11 cellular contexts compared by ENCODE assay signal in the genomic region with DNA sequence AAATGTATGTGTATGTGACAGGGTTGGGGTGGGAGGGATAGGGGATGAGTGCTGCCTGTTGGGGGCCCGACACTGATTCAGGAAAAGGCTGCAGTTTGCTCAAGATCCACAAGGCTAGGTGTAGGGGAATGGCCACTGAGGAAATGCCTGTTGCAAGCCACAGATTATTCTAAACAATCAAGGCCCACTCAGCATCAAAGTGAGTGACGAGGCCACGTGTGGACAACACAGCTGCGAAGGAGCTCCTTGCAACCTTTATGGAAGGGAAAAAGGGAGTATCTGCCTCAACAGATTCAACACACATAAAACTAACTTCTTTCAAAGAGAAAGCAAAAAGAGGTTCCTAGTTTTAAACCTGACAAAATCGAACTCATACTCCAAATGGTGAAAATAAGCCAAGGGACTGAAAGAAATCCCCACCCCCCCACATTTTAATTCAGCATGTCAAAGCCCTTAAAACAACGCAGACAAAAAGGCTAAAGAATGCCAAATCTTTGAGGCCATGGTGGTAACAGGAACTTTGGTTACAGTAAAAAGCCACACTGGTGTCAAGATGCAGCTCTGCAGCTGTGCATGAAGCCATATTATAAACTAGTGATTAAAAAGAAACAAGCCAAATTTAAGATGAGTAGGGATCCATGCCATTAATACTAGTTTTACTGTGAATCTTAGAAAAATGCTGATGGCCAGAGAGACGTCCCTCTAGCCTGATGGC. TPM values are rescaled to one million over a fixed set of nuclear protein-coding genes. Genes with fewer than 3 reads are reported as not detected.
A peak's percentile ranks its signal among the peaks of the same experiment; 100 is the strongest.
DNase-seq lines count a peak whose midpoint lies in the region; ATAC-seq and TF ChIP-seq lines count a peak whose summit lies in the region.
"Had no signal": no experiment of that assay in that cellular context is flagged by ENCODE, and none has a peak within 500 bp of the region (broad histone marks: within the 10 kb centered on the region; RNA-seq: fewer than 3 reads in every experiment).

No MANE protein-coding gene starts in this region.

- H3K9me2 ChIP-seq in DOHH2 (replicated peaks; ENCODE audit: control insufficient read depth, low read length), result no peaks in the 10 kb centered on the region

- BruUV-seq in mammary epithelial cell (replicated peaks; lab: Mats Ljungman, UMichigan), result no TSS peak

- intact Hi-C loops in mammary epithelial cell (cut with micrococcal nuclease), result loop anchor here (10.0 kb wide), 1 partner anchor 126 kb away; no protein-coding TSS in a partner anchor

- no peak for TF ChIP-seq POLR2A in NB4 (IDR thresholded peaks at IDR 0.05; ENCODE audit: extremely low read depth, insufficient read length)

- peaks cover 6% of the 10 kb centered on the region for H3F3A ChIP-seq in DOHH2 (ENCODE audit: control insufficient read depth, insufficient read depth)

- H2AFZ ChIP-seq in mammary epithelial cell (ENCODE audit: low read depth, low read length), result no peak overlapping the region

- H3K9ac ChIP-seq in mammary epithelial cell (ENCODE audit: insufficient read depth, low read length), result no peak overlapping the region

- no peak overlapping the region for H3K4me3 ChIP-seq in DOHH2 (ENCODE audit: low read length)
- H3K4me3 ChIP-seq in NB4 (ENCODE audit: low read depth, low read length), result peak overlapping the region; percentile 55
- H3K4me3 ChIP-seq in mammary epithelial cell (replicated peaks in 1 of 3; ENCODE audit: insufficient read depth in 1 of 3, low read depth in 2 of 3, low read length in 3 of 3), result no peak overlapping the region
- H3K4me3 ChIP-seq: suprapubic skin had no signal

- H3K4me1 ChIP-seq in DOHH2 (ENCODE audit: control insufficient read depth, low read length) (peaks cover 37% of the 10 kb centered on the region), mammary epithelial cell (ENCODE audit: insufficient read depth, low read length) (peaks cover 36% of the 10 kb centered on the region)

- peaks cover 3% of the 10 kb centered on the region for H3K9me3 Mint-ChIP-seq in neural crest cell

- ATAC-seq in GM18858 (IDR thresholded peaks at IDR 0.05; ENCODE audit: unreplicated experiment) (no peak), omental fat pad (ENCODE audit: low FRiP score) (no peak)
- ATAC-seq: HCT116 had no signal

- TF ChIP-seq CTCF in DOHH2 (IDR thresholded peaks at IDR 0.05; ENCODE audit: low read depth, low read length, poor library complexity, severe bottlenecking) (no peak), NB4 (IDR thresholded peaks at IDR 0.05; ENCODE audit: low read depth, low read length) (no peak), mammary epithelial cell (conservative IDR thresholded peaks at IDR 0.05 in 1 of 2, IDR thresholded peaks at IDR 0.05 in 1 of 2; ENCODE audit: extremely low read depth in 1 of 2, insufficient read depth in 1 of 2, low read depth in 1 of 2, low read length in 2 of 2) (no peak), neural crest cell (conservative IDR thresholded peaks at IDR 0.05) (no peak), omental fat pad (IDR thresholded peaks at IDR 0.05) (no peak)

- no peaks in the 10 kb centered on the region for H3K9me3 ChIP-seq in DOHH2 (ENCODE audit: control insufficient read depth, insufficient read depth, low read length)
- H3K9me3 ChIP-seq in mammary epithelial cell (replicated peaks; ENCODE audit: insufficient read depth, low read length), result no peaks in the 10 kb centered on the region
- H3K9me3 ChIP-seq: suprapubic skin had no signal

- H3K27ac ChIP-seq in DOHH2 (ENCODE audit: low read depth, low read length) (no peak overlapping the region), mammary epithelial cell (ENCODE audit: insufficient read depth, low read depth, low read length) (no peak overlapping the region)
- H3K27ac ChIP-seq: suprapubic skin had no signal

- H3K27me3 Mint-ChIP-seq in neural crest cell (ENCODE audit: low read depth), result peaks cover 14% of the 10 kb centered on the region

- H3K4me1 Mint-ChIP-seq in neural crest cell, result peaks cover 43% of the 10 kb centered on the region

- H3K36me3 ChIP-seq in DOHH2 (ENCODE audit: control insufficient read depth, low read length), result peaks cover 82% of the 10 kb centered on the region
- H3K36me3 ChIP-seq in mammary epithelial cell (ENCODE audit: insufficient read depth, low read length), result peaks cover 46% of the 10 kb centered on the region

- H3K27me3 ChIP-seq in DOHH2 (ENCODE audit: control insufficient read depth, low read length) (no peaks in the 10 kb centered on the region), mammary epithelial cell (ENCODE audit: insufficient read depth, low read length) (no peaks in the 10 kb centered on the region)
- H3K27me3 ChIP-seq: suprapubic skin had no signal

- 78% methylated on average over 3 of the region's 7 CpGs for WGBS in mammary epithelial cell (ENCODE audit: low coverage, missing lambda C conversion rate)

- CTCF ChIA-PET in mammary epithelial cell (lab: Charles Lee; ENCODE audit: low non-redundant PET), result no interaction called here

- H3K4me2 ChIP-seq in DOHH2 (ENCODE audit: low read length) (peak overlapping the region; percentile 59), mammary epithelial cell (ENCODE audit: insufficient read depth, low read depth, low read length) (peak overlapping the region; percentile 4)

- H4K20me1 ChIP-seq in DOHH2 (ENCODE audit: control insufficient read depth, insufficient read depth, low read depth, low read length) (peaks cover 42% of the 10 kb centered on the region), mammary epithelial cell (ENCODE audit: insufficient read depth, low read length) (peaks cover 8% of the 10 kb centered on the region)

- DNase-seq in NB4 (ENCODE audit: low read depth), result no peak
- no peak for DNase-seq in mammary epithelial cell
- DNase-seq in neural crest cell (ENCODE audit: low read depth, low spot score), result no peak
- DNase-seq in KG1 (lab: John Stamatoyannopoulos, UW), result no peak
- DNase-seq in omental fat pad (ENCODE audit: low spot score), result no peak
- DNase-seq: erythroblast, midbrain had no signal

- H3K36me3 Mint-ChIP-seq in neural crest cell (ENCODE audit: low read depth), result peaks cover 23% of the 10 kb centered on the region

- in situ Hi-C loops in mammary epithelial cell (cut with MboI; ENCODE audit: low sequenced_read_pairs in 2 of 2), result no loop called here

- peak overlapping the region; percentile 47 for H3K4me3 Mint-ChIP-seq in neural crest cell

- dilution Hi-C loops in mammary epithelial cell (cut with HindIII; ENCODE audit: low sequenced_read_pairs), result no loop called here

- peaks cover 75% of the 10 kb centered on the region for H3K79me2 ChIP-seq in DOHH2 (ENCODE audit: control insufficient read depth, low read length)
- H3K79me2 ChIP-seq in mammary epithelial cell (ENCODE audit: insufficient read depth, low read length), result peaks cover 80% of the 10 kb centered on the region

- no peak overlapping the region for H3K27ac Mint-ChIP-seq in neural crest cell (ENCODE audit: unreplicated experiment)

RNA-seq across cellular contexts. Expression of a gene that starts 3.6 kb away (rescaled TPM):
- total RNA-seq in mammary epithelial cell (10 to 100 TPM; 58.3 to 66.7 TPM), neural crest cell (66.5 and 73.5 TPM in 2 replicates), omental fat pad (10 to 100 TPM; 52.9 to 93.3 (median 66.9) TPM)
- 40.1 TPM for polyA plus RNA-seq in mammary epithelial cell
- 112 TPM for polyA minus RNA-seq in mammary epithelial cell
